8 cellular contexts compared by ENCODE assay signal in the genomic region with DNA sequence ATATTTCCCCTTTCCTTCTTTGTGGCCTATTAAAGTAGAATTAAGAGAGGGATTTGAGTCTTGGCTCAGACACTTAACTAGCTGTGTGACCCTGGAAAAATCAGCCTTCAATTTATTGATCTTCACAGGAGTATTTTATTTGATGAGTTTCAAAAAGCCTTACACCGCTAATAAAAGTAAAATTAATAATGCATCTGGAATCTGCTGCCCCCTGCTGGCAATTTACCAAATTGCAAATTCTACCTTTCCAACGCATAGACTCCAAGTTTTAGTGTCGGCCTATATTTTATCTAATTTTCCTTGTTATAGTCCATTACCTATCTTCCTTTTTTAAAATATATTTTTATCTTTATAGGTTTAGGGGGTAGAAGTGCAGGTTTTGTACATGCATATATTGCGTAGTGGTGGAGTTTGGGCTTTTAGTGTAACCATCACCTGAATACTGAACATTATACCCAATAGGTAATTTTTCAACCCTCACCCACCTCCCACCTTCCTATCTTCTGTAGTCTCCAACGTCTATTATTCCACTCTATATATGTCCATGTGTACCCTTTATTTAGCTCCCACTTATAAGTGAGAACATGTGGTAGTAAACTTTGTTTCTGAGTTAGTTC. TPM values are rescaled to one million over a fixed set of nuclear protein-coding genes. Genes with fewer than 3 reads are reported as not detected.
DNase-seq lines count a peak whose midpoint lies in the region; ATAC-seq and TF ChIP-seq lines count a peak whose summit lies in the region.

No MANE protein-coding gene starts in this region.

- intact Hi-C loops in colonic mucosa (cut with DNase I), result loop anchor here (5.0 kb wide), 1 partner anchor 56 kb away; no protein-coding TSS in a partner anchor

- no peak overlapping the region for H3K4me3 ChIP-seq in WI38 (ENCODE audit: low read depth, low read length)
- H3K4me3 ChIP-seq in colonic mucosa, result no peak overlapping the region

- DNase-seq in GDM1 (lab: John Stamatoyannopoulos, UW), result peak; percentile 1
- DNase-seq in KG1 (lab: John Stamatoyannopoulos, UW), result peak; percentile 25
- peak; percentile 71 for DNase-seq in colonic mucosa
- peak; percentile 32 for DNase-seq in middle frontal gyrus (ENCODE audit: extremely low spot score, low spot score)
- DNase-seq in superior temporal gyrus (ENCODE audit: extremely low spot score), result peak; percentile 90

- H3K36me3 ChIP-seq in colonic mucosa, result no peaks in the 10 kb centered on the region

- H3K9ac ChIP-seq in colonic mucosa (ENCODE audit: low read depth in 2 of 2, low read length in 2 of 2), result no peak overlapping the region

- H3K9me3 ChIP-seq in colonic mucosa, result no peaks in the 10 kb centered on the region

- ATAC-seq in HG03521 (IDR thresholded peaks at IDR 0.05; ENCODE audit: unreplicated experiment), result no peak
- ATAC-seq in HG03175 (IDR thresholded peaks at IDR 0.05; ENCODE audit: unreplicated experiment), result no peak

- no peaks in the 10 kb centered on the region for H3K4me1 ChIP-seq in colonic mucosa

- H3K27me3 ChIP-seq in colonic mucosa, result no peaks in the 10 kb centered on the region

- no peak overlapping the region for H3K27ac ChIP-seq in colonic mucosa

- TF ChIP-seq CTCF in WI38 (IDR thresholded peaks at IDR 0.05; ENCODE audit: low read depth, low read length) (peak; percentile 45), colonic mucosa (IDR thresholded peaks at IDR 0.05) (peak; percentile 92)

RNA-seq across cellular contexts. Expression of a gene that starts 46.3 kb away (rescaled TPM):
- total RNA-seq in colonic mucosa, result 10 to 100 TPM; 21.0 to 28.4 TPM

Comparison
In these comparisons a context has a peak if more than half of its experiments do, and no peak if none do; other contexts are left out.
1. DNase-seq: peak in every context shown above with its lines; median percentile 90 in superior temporal gyrus; 71 in colonic mucosa; 32 in middle frontal gyrus; 25 in KG1; 1 in GDM1.